Comparison of ENCODE assay signal across 8 cellular contexts in the genomic region with DNA sequence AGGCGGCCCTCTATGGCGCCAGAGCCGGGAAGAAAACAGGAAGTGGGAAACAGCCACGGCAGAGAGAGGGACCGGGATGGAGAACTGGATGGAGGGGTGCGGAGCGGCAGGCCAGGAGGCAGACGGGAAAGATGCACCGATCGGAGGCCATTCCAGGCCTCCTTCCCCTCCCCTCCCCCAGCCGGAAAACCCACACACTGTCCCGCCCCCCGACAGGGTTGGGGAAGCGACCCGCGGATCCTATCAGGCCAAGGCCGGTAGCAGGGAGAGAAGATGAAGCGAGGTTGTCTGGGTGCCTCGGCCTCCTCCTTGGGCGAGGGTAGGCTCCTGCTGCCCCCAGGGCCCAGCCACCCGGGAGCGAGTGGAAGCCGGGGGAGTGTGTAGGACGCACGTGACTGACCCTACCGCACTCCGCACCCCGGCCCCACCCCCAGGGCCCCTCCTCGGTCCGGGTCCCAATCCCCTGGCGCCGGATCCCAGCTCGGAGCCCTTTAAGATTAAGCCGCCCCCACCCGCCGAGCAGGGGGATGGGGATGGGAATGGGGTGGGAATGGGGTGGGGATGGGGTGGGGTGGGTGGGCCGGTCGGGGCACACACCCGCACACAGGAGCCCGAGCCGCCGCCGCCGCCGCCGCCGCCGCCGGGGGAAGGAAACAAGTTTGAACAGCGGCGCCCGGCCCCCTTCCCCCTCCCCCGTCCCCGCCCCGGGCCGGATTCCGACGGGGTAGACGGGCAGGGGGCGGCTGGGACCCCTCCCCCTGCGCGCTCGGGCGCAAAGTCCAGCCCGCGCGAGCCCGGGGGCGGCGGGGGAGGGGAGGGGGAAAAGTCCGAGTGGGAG. TPM values are rescaled to one million over a fixed set of nuclear protein-coding genes. Genes with fewer than 3 reads are reported as not detected.
DNase-seq lines count a peak whose midpoint lies in the region; ATAC-seq and TF ChIP-seq lines count a peak whose summit lies in the region.

No MANE protein-coding gene starts in this region.

- H3K36me3 ChIP-seq in PC-9 (ENCODE audit: low read depth) (no peaks in the 10 kb centered on the region), transverse colon (peaks cover 0 to 9% (median 2%) of the 10 kb centered on the region in 4 donors)

- H3K4me1 ChIP-seq in PC-9 (replicated peaks; ENCODE audit: insufficient read depth) (peaks cover 13% of the 10 kb centered on the region), transverse colon (peaks cover 31 to 55% (median 44%) of the 10 kb centered on the region in 4 donors)

- peak; percentile 13 for ATAC-seq in HG02840 (IDR thresholded peaks at IDR 0.05; ENCODE audit: low FRiP score, unreplicated experiment)

- H3K9me2 ChIP-seq in PC-9 (ENCODE audit: insufficient read depth) = no peaks in the 10 kb centered on the region

- intact Hi-C loops in PC-9 (cut with micrococcal nuclease; ENCODE audit: unreplicated experiment) = loop anchor here (1.0 kb wide), 1 partner anchor 9 kb away; no protein-coding TSS in a partner anchor
- intact Hi-C loops in activated T-helper 2 cell treated with anti-CD3 and anti-CD28 coated beads, Interferon-gamma antibody, Interleukin-2, Interleukin-4, amounts not matched to agents 10 μg/mL and 5 μg/mL and 100 μg/mL, durations not matched to agents 14 hours and 24 hours and 36 hours (cut with micrococcal nuclease) = loop anchor here (1.0 to 2.0 kb wide), 2 partner anchors 10 to 55 kb away; no protein-coding TSS in a partner anchor
- intact Hi-C loops in transverse colon (cut with DNase I; ENCODE audit: low total_unique reads) = loop anchor here (2.0 kb wide), 1 partner anchor 77 kb away; no protein-coding TSS in a partner anchor

- H3K4me3 Mint-ChIP-seq in activated T-helper 2 cell treated with anti-CD3 and anti-CD28 coated beads, Interferon-gamma antibody, Interleukin-2, Interleukin-4, amounts not matched to agents 10 μg/mL and 5 μg/mL and 100 μg/mL, durations not matched to agents 14 hours and 24 hours and 36 hours (ENCODE audit: low read depth) = peak overlapping the region; percentile 97
- peak overlapping the region; percentile 98 for H3K4me3 Mint-ChIP-seq in neural crest cell

- BruUV-seq in PC-9 (replicated peaks; lab: Mats Ljungman, UMichigan) = no TSS peak

- H3F3A ChIP-seq in PC-9 (ENCODE audit: insufficient read depth, low read depth) = peaks cover 13% of the 10 kb centered on the region

- TF ChIP-seq CTCF in PC-9 (conservative IDR thresholded peaks at IDR 0.05) (no peak), fibroblast of the aortic adventitia (IDR thresholded peaks at IDR 0.05; ENCODE audit: insufficient read depth, low read length) (no peak), neural crest cell (conservative IDR thresholded peaks at IDR 0.05) (no peak), transverse colon (IDR thresholded peaks at IDR 0.05) (no peak)

- H3K4me3 ChIP-seq in PC-9 (peak overlapping the region; percentile 98), fibroblast of the aortic adventitia (ENCODE audit: low read depth, low read length) (peak overlapping the region; percentile 96), transverse colon (peak overlapping the region; percentile 72 to 99 (median 90))

- H3K27ac Mint-ChIP-seq in activated T-helper 2 cell treated with anti-CD3 and anti-CD28 coated beads, Interferon-gamma antibody, Interleukin-2, Interleukin-4, amounts not matched to agents 10 μg/mL and 5 μg/mL and 100 μg/mL, durations not matched to agents 14 hours and 24 hours and 36 hours = peak overlapping the region; percentile 94
- H3K27ac Mint-ChIP-seq in neural crest cell (ENCODE audit: unreplicated experiment) = peak overlapping the region; percentile 97

- no peaks in the 10 kb centered on the region for H3K9me3 Mint-ChIP-seq in activated T-helper 2 cell treated with anti-CD3 and anti-CD28 coated beads, Interferon-gamma antibody, Interleukin-2, Interleukin-4, amounts not matched to agents 10 μg/mL and 5 μg/mL and 100 μg/mL, durations not matched to agents 14 hours and 24 hours and 36 hours
- H3K9me3 Mint-ChIP-seq in neural crest cell = no peaks in the 10 kb centered on the region

- in situ Hi-C loops in transverse colon (cut with MboI; ENCODE audit: low pct_ligation_motif_present in 1 of 4, low pct_unique_long_range_greater_than_20kb in 1 of 4, low sequenced_read_pairs in 3 of 4) = no loop called here

- H3K27me3 Mint-ChIP-seq in activated T-helper 2 cell treated with anti-CD3 and anti-CD28 coated beads, Interferon-gamma antibody, Interleukin-2, Interleukin-4, amounts not matched to agents 10 μg/mL and 5 μg/mL and 100 μg/mL, durations not matched to agents 14 hours and 24 hours and 36 hours (ENCODE audit: low read depth) = peaks cover 7% of the 10 kb centered on the region
- H3K27me3 Mint-ChIP-seq in neural crest cell (ENCODE audit: low read depth) = peaks cover 7% of the 10 kb centered on the region

- no peaks in the 10 kb centered on the region for H3K9me3 ChIP-seq in PC-9 (ENCODE audit: insufficient read depth, low read depth)
- no peaks in the 10 kb centered on the region for H3K9me3 ChIP-seq in transverse colon

- H3K79me2 ChIP-seq in PC-9 (ENCODE audit: low read depth) = peaks cover 35% of the 10 kb centered on the region

- H3K36me3 Mint-ChIP-seq in activated T-helper 2 cell treated with anti-CD3 and anti-CD28 coated beads, Interferon-gamma antibody, Interleukin-2, Interleukin-4, amounts not matched to agents 10 μg/mL and 5 μg/mL and 100 μg/mL, durations not matched to agents 14 hours and 24 hours and 36 hours (ENCODE audit: low read depth) = peaks cover 13% of the 10 kb centered on the region
- H3K36me3 Mint-ChIP-seq in neural crest cell (ENCODE audit: low read depth) = peaks cover 2% of the 10 kb centered on the region

- TF ChIP-seq EP300 in transverse colon (IDR thresholded peaks at IDR 0.05; ENCODE audit: low read depth) = no peak

- 1% methylated on average over 22 of the region's 71 CpGs; no CpG with 5 or more reads in 1 of the 2 donors for WGBS in transverse colon (ENCODE audit: low coverage in 1 of 2), 2 donors

- peaks cover 18% of the 10 kb centered on the region for H3K4me1 Mint-ChIP-seq in activated T-helper 2 cell treated with anti-CD3 and anti-CD28 coated beads, Interferon-gamma antibody, Interleukin-2, Interleukin-4, amounts not matched to agents 10 μg/mL and 5 μg/mL and 100 μg/mL, durations not matched to agents 14 hours and 24 hours and 36 hours (ENCODE audit: low read depth)
- H3K4me1 Mint-ChIP-seq in neural crest cell = peaks cover 35% of the 10 kb centered on the region

- POLR2A ChIA-PET in PC-9 (lab: Charles Lee; ENCODE audit: unreplicated experiment) = no interaction called here

- peak overlapping the region; percentile 95 for H3K4me2 ChIP-seq in PC-9

- CTCF ChIA-PET in PC-9 (lab: Charles Lee) = no interaction called here

- H4K20me1 ChIP-seq in PC-9 (ENCODE audit: insufficient read depth) = peaks cover 14% of the 10 kb centered on the region; the same call in 1 of the 2 replicates

- H3K27ac ChIP-seq in PC-9 (0 out of 2 replicates have a peak overlapping the region, but pooled peaks have one; percentile 13), transverse colon (peak overlapping the region; percentile 97 to 100 (median 99))

- H3K27me3 ChIP-seq in PC-9 (ENCODE audit: insufficient read depth, low read depth) = no peaks in the 10 kb centered on the region
- no peaks in the 10 kb centered on the region for H3K27me3 ChIP-seq in transverse colon

- DNase-seq in Daoy (ENCODE audit: low read depth) (peak; percentile 75), PC-9 (peak; percentile 38 to 64), fibroblast of the aortic adventitia (ENCODE audit: low read depth) (no peak), neural crest cell (ENCODE audit: low read depth, low spot score) (peak; percentile 65), transverse colon (peak; percentile 73), SKM-1 treated with dmso at 0.1 percent for 144 hours (lab: John Stamatoyannopoulos, UW; ENCODE audit: unreplicated experiment) (no peak)
- peak; percentile 59 for DNase-seq in activated T-helper 2 cell treated with anti-CD3 and anti-CD28 coated beads, Interferon-gamma antibody, Interleukin-2, Interleukin-4, amounts not matched to agents 10 μg/mL and 5 μg/mL and 100 μg/mL, durations not matched to agents 14 hours and 24 hours and 36 hours (ENCODE audit: low spot score)

- TF ChIP-seq POLR2A in transverse colon (IDR thresholded peaks at IDR 0.05) = no peak

- peak overlapping the region; percentile 72 for H2AFZ ChIP-seq in PC-9

RNA-seq across cellular contexts. Expression of gene ERF, which starts 1.5 kb away (rescaled TPM):
- 23.8 and 30.8 TPM in 2 replicates for total RNA-seq in Daoy (2014; rRNA removed; shearing (Covaris generic))
- total RNA-seq in PC-9 (2021) = 57.4 and 79.1 TPM in 2 replicates
- total RNA-seq in activated T-helper 2 cell treated with anti-CD3 and anti-CD28 coated beads, Interferon-gamma antibody, Interleukin-2, Interleukin-4, amounts not matched to agents 10 μg/mL and 5 μg/mL and 100 μg/mL, durations not matched to agents 14 hours and 24 hours and 36 hours = 58.4 and 59.1 TPM in 2 replicates
- total RNA-seq in fibroblast of the aortic adventitia (ENCODE audit: low replicate concordance) = 18.2 and 30.4 TPM in 2 replicates
- 102 and 105 TPM in 2 replicates for total RNA-seq in neural crest cell
- 10 to 100 TPM; 20.9 to 67.3 (median 30.5) TPM for total RNA-seq in transverse colon

RNA-seq across cellular contexts. Expression of gene GSK3A, which starts 11.1 kb away (rescaled TPM):
- 31.1 and 44.7 TPM in 2 replicates for total RNA-seq in Daoy (2014; rRNA removed; shearing (Covaris generic))
- 37.4 and 44.6 TPM in 2 replicates for total RNA-seq in PC-9 (2021)
- 48.0 and 52.4 TPM in 2 replicates for total RNA-seq in activated T-helper 2 cell treated with anti-CD3 and anti-CD28 coated beads, Interferon-gamma antibody, Interleukin-2, Interleukin-4, amounts not matched to agents 10 μg/mL and 5 μg/mL and 100 μg/mL, durations not matched to agents 14 hours and 24 hours and 36 hours
- total RNA-seq in fibroblast of the aortic adventitia (ENCODE audit: low replicate concordance) = 3.1 and 18.3 TPM in 2 replicates
- 66.1 and 68.0 TPM in 2 replicates for total RNA-seq in neural crest cell
- 10 to 100 TPM; 10.7 to 46.4 (median 31.0) TPM for total RNA-seq in transverse colon

RNA-seq across cellular contexts. Expression of gene CIC, which starts 15.6 kb away (rescaled TPM):
- 8.1 and 17.4 TPM in 2 replicates for total RNA-seq in Daoy (2014; rRNA removed; shearing (Covaris generic))
- 58.1 and 60.7 TPM in 2 replicates for total RNA-seq in PC-9 (2021)
- total RNA-seq in activated T-helper 2 cell treated with anti-CD3 and anti-CD28 coated beads, Interferon-gamma antibody, Interleukin-2, Interleukin-4, amounts not matched to agents 10 μg/mL and 5 μg/mL and 100 μg/mL, durations not matched to agents 14 hours and 24 hours and 36 hours = 68.3 and 69.3 TPM in 2 replicates
- total RNA-seq in fibroblast of the aortic adventitia (ENCODE audit: low replicate concordance) = 35.3 and 36.1 TPM in 2 replicates
- 91.6 and 93.4 TPM in 2 replicates for total RNA-seq in neural crest cell
- total RNA-seq in transverse colon = 10 to 100 TPM; 35.1 to 96.5 (median 43.6) TPM

RNA-seq across cellular contexts. Expression of gene ZNF526, which starts 33.4 kb away (rescaled TPM):
- 4.3 and 9.1 TPM in 2 replicates for total RNA-seq in Daoy (2014; rRNA removed; shearing (Covaris generic))
- total RNA-seq in PC-9 (2021) (13.4 and 13.9 TPM in 2 replicates), fibroblast of the aortic adventitia (ENCODE audit: low replicate concordance) (6.0 and 13.0 TPM in 2 replicates), neural crest cell (18.4 and 24.2 TPM in 2 replicates), transverse colon (10 to 100 TPM in 1 of 4 donors, 1 to 10 TPM in 3; 6.4 to 19.5 (median 6.8) TPM)
- total RNA-seq in activated T-helper 2 cell treated with anti-CD3 and anti-CD28 coated beads, Interferon-gamma antibody, Interleukin-2, Interleukin-4, amounts not matched to agents 10 μg/mL and 5 μg/mL and 100 μg/mL, durations not matched to agents 14 hours and 24 hours and 36 hours = 17.3 and 18.4 TPM in 2 replicates

RNA-seq across cellular contexts. Expression of gene DEDD2, which starts 36.0 kb away (rescaled TPM):
- 33.7 and 39.0 TPM in 2 replicates for total RNA-seq in Daoy (2014; rRNA removed; shearing (Covaris generic))
- 45.6 and 49.6 TPM in 2 replicates for total RNA-seq in PC-9 (2021)
- 32.1 and 33.6 TPM in 2 replicates for total RNA-seq in activated T-helper 2 cell treated with anti-CD3 and anti-CD28 coated beads, Interferon-gamma antibody, Interleukin-2, Interleukin-4, amounts not matched to agents 10 μg/mL and 5 μg/mL and 100 μg/mL, durations not matched to agents 14 hours and 24 hours and 36 hours
- total RNA-seq in fibroblast of the aortic adventitia (ENCODE audit: low replicate concordance) = 11.1 and 13.5 TPM in 2 replicates
- 20.6 and 21.5 TPM in 2 replicates for total RNA-seq in neural crest cell
- total RNA-seq in transverse colon = 10 to 100 TPM; 52.2 to 90.8 (median 63.0) TPM

Comparison
In these comparisons a context has a peak if more than half of its experiments do, and no peak if none do; other contexts are left out.
1. DNase-seq: peak in Daoy (single experiment), PC-9 (2 of 2), activated T-helper 2 cell treated with anti-CD3 and anti-CD28 coated beads, Interferon-gamma antibody, Interleukin-2, Interleukin-4, amounts not matched to agents 10 μg/mL and 5 μg/mL and 100 μg/mL, durations not matched to agents 14 hours and 24 hours and 36 hours (single experiment), neural crest cell (single experiment) and transverse colon (single experiment); none in fibroblast of the aortic adventitia (single experiment) and SKM-1 treated with dmso at 0.1 percent for 144 hours (single experiment).
2. Peak in every context shown above with its lines, with median percentiles within 50 percentile points of each other: H3K4me3 ChIP-seq.